In genomic region chr1:1264868-1265272, GRCh38 we compare ENCODE assay signal across 9 cellular contexts. TPM values are rescaled to one million over a fixed set of nuclear protein-coding genes. Genes with fewer than 3 reads are reported as not detected.
DNase-seq lines count a peak whose midpoint lies in the region; ATAC-seq and TF ChIP-seq lines count a peak whose summit lies in the region.
"Had no signal": no experiment of that assay in that cellular context is flagged by ENCODE, and none has a peak within 500 bp of the region (broad histone marks: within the 10 kb centered on the region; RNA-seq: fewer than 3 reads in every experiment).

No MANE protein-coding gene starts in this region.

- no peaks in the 10 kb centered on the region for H3K9me3 ChIP-seq in RWPE2 (ENCODE audit: severe bottlenecking)

- H3K36me3 ChIP-seq in RWPE2 (ENCODE audit: low read depth): peaks cover 88% of the 10 kb centered on the region

- H3K4me3 Mint-ChIP-seq in activated CD8-positive, alpha-beta T cell treated with anti-CD3 and anti-CD28 coated beads for 36 hours: no peak overlapping the region
- H3K4me3 Mint-ChIP-seq in activated CD8-positive, alpha-beta T cell treated with anti-CD3 and anti-CD28 coated beads, Interleukin-2, amount 10 ng/mL, durations not matched to agents 7 days and 5 days: no peak overlapping the region
- H3K4me3 Mint-ChIP-seq in Calu3 (ENCODE audit: low read depth, unreplicated experiment): no peak overlapping the region

- BruUV-seq in Calu3 (replicated peaks; lab: Mats Ljungman, UMichigan): no TSS peak

- peak; percentile 51 for DNase-seq in activated CD8-positive, alpha-beta T cell treated with anti-CD3 and anti-CD28 coated beads for 36 hours
- DNase-seq in activated CD8-positive, alpha-beta T cell treated with anti-CD3 and anti-CD28 coated beads, Interleukin-2, amount 10 ng/mL, durations not matched to agents 7 days and 5 days: no peak
- DNase-seq in RWPE2 (ENCODE audit: low spot score) (peak; percentile 83), epithelial cell of proximal tubule (ENCODE audit: low read depth) (no peak), Calu3 (no peak), globus pallidus (ENCODE audit: low spot score) (no peak)
- DNase-seq in stimulated activated CD8-positive, alpha-beta memory T cell treated with anti-CD3 and anti-CD28 coated beads, Interleukin-4, amount 100 ng/mL, for 48 hours: peak; percentile 45
- DNase-seq in activated CD8-positive, alpha-beta memory T cell treated with anti-CD3 and anti-CD28 coated beads, Interleukin-2, amount 50 U/mL, for 48 hours: no peak
- DNase-seq: NCI-H524 had no signal

- no peak for TF ChIP-seq CTCF in activated CD8-positive, alpha-beta T cell treated with anti-CD3 and anti-CD28 coated beads for 36 hours (IDR thresholded peaks at IDR 0.05)
- TF ChIP-seq CTCF in RWPE2 (IDR thresholded peaks at IDR 0.05; ENCODE audit: poor library complexity, severe bottlenecking) (peak; percentile 38), epithelial cell of proximal tubule (conservative IDR thresholded peaks at IDR 0.05; ENCODE audit: low read depth, low read length) (peak; percentile 47), Calu3 (IDR thresholded peaks at IDR 0.05; ENCODE audit: unreplicated experiment) (no peak)

- peaks cover 16% of the 10 kb centered on the region for H3K4me1 Mint-ChIP-seq in activated CD8-positive, alpha-beta T cell treated with anti-CD3 and anti-CD28 coated beads for 36 hours (ENCODE audit: low read depth)
- H3K4me1 Mint-ChIP-seq in activated CD8-positive, alpha-beta T cell treated with anti-CD3 and anti-CD28 coated beads, Interleukin-2, amount 10 ng/mL, durations not matched to agents 7 days and 5 days (ENCODE audit: low read depth): peaks cover 14% of the 10 kb centered on the region
- no peaks in the 10 kb centered on the region for H3K4me1 Mint-ChIP-seq in Calu3 (ENCODE audit: low read depth, unreplicated experiment)

- no peak overlapping the region for H3K27ac Mint-ChIP-seq in activated CD8-positive, alpha-beta T cell treated with anti-CD3 and anti-CD28 coated beads for 36 hours
- H3K27ac Mint-ChIP-seq in activated CD8-positive, alpha-beta T cell treated with anti-CD3 and anti-CD28 coated beads, Interleukin-2, amount 10 ng/mL, durations not matched to agents 7 days and 5 days: no peak overlapping the region
- no peak overlapping the region for H3K27ac Mint-ChIP-seq in Calu3 (ENCODE audit: unreplicated experiment)

- intact Hi-C loops in activated CD8-positive, alpha-beta T cell treated with anti-CD3 and anti-CD28 coated beads for 36 hours (cut with micrococcal nuclease): no loop called here
- intact Hi-C loops in Calu3 (cut with micrococcal nuclease; ENCODE audit: unreplicated experiment): no loop called here

- H3K4me1 ChIP-seq in RWPE2 (ENCODE audit: insufficient read depth, poor library complexity, severe bottlenecking): peaks cover 12% of the 10 kb centered on the region

- CTCF ChIA-PET in activated CD8-positive, alpha-beta T cell treated with anti-CD3 and anti-CD28 coated beads for 36 hours (lab: Charles Lee): interaction anchor here (1.0 to 1.9 kb wide), 3 partner anchors 15 to 142 kb away, joined by 3 to 14 read pairs (median 7); no protein-coding TSS in a partner anchor
- CTCF ChIA-PET in activated CD8-positive, alpha-beta T cell treated with anti-CD3 and anti-CD28 coated beads, Interleukin-2, amount 10 ng/mL, durations not matched to agents 7 days and 5 days (lab: Charles Lee): interaction anchor here (0.8 to 1.9 kb wide), 2 partner anchors 14 to 143 kb away, joined by 3 to 9 read pairs; no protein-coding TSS in a partner anchor
- CTCF ChIA-PET in Calu3 (lab: Charles Lee): no interaction called here

- POLR2A ChIA-PET in activated CD8-positive, alpha-beta T cell treated with anti-CD3 and anti-CD28 coated beads for 36 hours (lab: Charles Lee): no interaction called here
- POLR2A ChIA-PET in activated CD8-positive, alpha-beta T cell treated with anti-CD3 and anti-CD28 coated beads, Interleukin-2, amount 10 ng/mL, durations not matched to agents 7 days and 5 days (lab: Charles Lee): interaction anchor here (1.0 kb wide), 1 partner anchor 143 kb away, joined by 3 read pairs; no protein-coding TSS in a partner anchor

- peak overlapping the region; percentile 76 for H3K27ac ChIP-seq in RWPE2 (ENCODE audit: poor library complexity, severe bottlenecking)

- no peaks in the 10 kb centered on the region for H3K27me3 ChIP-seq in RWPE2 (ENCODE audit: insufficient read depth, poor library complexity, severe bottlenecking)

- ATAC-seq in activated CD8-positive, alpha-beta T cell treated with anti-CD3 and anti-CD28 coated beads for 36 hours: peak; percentile 51
- ATAC-seq in activated CD8-positive, alpha-beta T cell treated with anti-CD3 and anti-CD28 coated beads, Interleukin-2, amount 10 ng/mL, durations not matched to agents 7 days and 5 days: no peak
- peak; percentile 83 for ATAC-seq in RWPE2 (ENCODE audit: low read depth)

- no peaks in the 10 kb centered on the region for H3K27me3 Mint-ChIP-seq in activated CD8-positive, alpha-beta T cell treated with anti-CD3 and anti-CD28 coated beads for 36 hours
- H3K27me3 Mint-ChIP-seq in activated CD8-positive, alpha-beta T cell treated with anti-CD3 and anti-CD28 coated beads, Interleukin-2, amount 10 ng/mL, durations not matched to agents 7 days and 5 days (ENCODE audit: low read depth): no peaks in the 10 kb centered on the region
- no peaks in the 10 kb centered on the region for H3K27me3 Mint-ChIP-seq in Calu3 (ENCODE audit: unreplicated experiment)

- H3K36me3 Mint-ChIP-seq in activated CD8-positive, alpha-beta T cell treated with anti-CD3 and anti-CD28 coated beads for 36 hours (ENCODE audit: low read depth): peaks cover 29% of the 10 kb centered on the region
- peaks cover 43% of the 10 kb centered on the region for H3K36me3 Mint-ChIP-seq in activated CD8-positive, alpha-beta T cell treated with anti-CD3 and anti-CD28 coated beads, Interleukin-2, amount 10 ng/mL, durations not matched to agents 7 days and 5 days (ENCODE audit: low read depth)
- H3K36me3 Mint-ChIP-seq in Calu3 (ENCODE audit: insufficient read depth, unreplicated experiment): peaks cover 35% of the 10 kb centered on the region

- H3K9me3 Mint-ChIP-seq in activated CD8-positive, alpha-beta T cell treated with anti-CD3 and anti-CD28 coated beads for 36 hours: no peaks in the 10 kb centered on the region
- H3K9me3 Mint-ChIP-seq in activated CD8-positive, alpha-beta T cell treated with anti-CD3 and anti-CD28 coated beads, Interleukin-2, amount 10 ng/mL, durations not matched to agents 7 days and 5 days (ENCODE audit: insufficient read depth): no peaks in the 10 kb centered on the region
- H3K9me3 Mint-ChIP-seq in Calu3 (ENCODE audit: low read depth, unreplicated experiment): no peaks in the 10 kb centered on the region

- H3K4me3 ChIP-seq in RWPE2 (ENCODE audit: severe bottlenecking): no peak overlapping the region
- no peak overlapping the region for H3K4me3 ChIP-seq in epithelial cell of proximal tubule (ENCODE audit: low read depth, low read length)

RNA-seq across cellular contexts. Expression of gene UBE2J2, which starts 8.8 kb away (rescaled TPM):
- total RNA-seq in activated CD8-positive, alpha-beta T cell treated with anti-CD3 and anti-CD28 coated beads for 36 hours: 10 to 100 TPM; 52.3 to 59.2 TPM
- 10 to 100 TPM; 62.3 to 67.5 TPM for total RNA-seq in activated CD8-positive, alpha-beta T cell treated with anti-CD3 and anti-CD28 coated beads, Interleukin-2, amount 10 ng/mL, durations not matched to agents 7 days and 5 days
- total RNA-seq in epithelial cell of proximal tubule (49.3 and 84.1 TPM in 2 replicates), Calu3 (2022) (45.6 and 50.0 TPM in 2 replicates)

RNA-seq across cellular contexts. Expression of gene SCNN1D, which starts 15.4 kb away (rescaled TPM):
- total RNA-seq in activated CD8-positive, alpha-beta T cell treated with anti-CD3 and anti-CD28 coated beads for 36 hours: 1 to 10 TPM; 4.9 to 5.6 TPM
- 1 to 10 TPM; 3.4 to 3.6 TPM for total RNA-seq in activated CD8-positive, alpha-beta T cell treated with anti-CD3 and anti-CD28 coated beads, Interleukin-2, amount 10 ng/mL, durations not matched to agents 7 days and 5 days
- total RNA-seq in epithelial cell of proximal tubule: 0.14 and 1.5 TPM in 2 replicates
- total RNA-seq in Calu3 (2022): 2.5 and 4.1 TPM in 2 replicates

RNA-seq across cellular contexts. Expression of gene C1QTNF12, which starts 18.3 kb away (rescaled TPM):
- 1 to 10 TPM; 2.6 to 4.9 TPM for total RNA-seq in activated CD8-positive, alpha-beta T cell treated with anti-CD3 and anti-CD28 coated beads for 36 hours
- 1 to 10 TPM; 1.8 to 2.2 TPM for total RNA-seq in activated CD8-positive, alpha-beta T cell treated with anti-CD3 and anti-CD28 coated beads, Interleukin-2, amount 10 ng/mL, durations not matched to agents 7 days and 5 days
- total RNA-seq in epithelial cell of proximal tubule: 1.7 and 5.1 TPM in 2 replicates
- total RNA-seq in Calu3 (2022): 2.0 and 4.2 TPM in 2 replicates

RNA-seq across cellular contexts. Expression of gene B3GALT6, which starts 32.8 kb away (rescaled TPM):
- 10 to 100 TPM; 13.1 to 14.3 TPM for total RNA-seq in activated CD8-positive, alpha-beta T cell treated with anti-CD3 and anti-CD28 coated beads for 36 hours
- 10 to 100 TPM; 21.2 to 22.4 TPM for total RNA-seq in activated CD8-positive, alpha-beta T cell treated with anti-CD3 and anti-CD28 coated beads, Interleukin-2, amount 10 ng/mL, durations not matched to agents 7 days and 5 days
- total RNA-seq in epithelial cell of proximal tubule: 34.1 and 36.6 TPM in 2 replicates
- total RNA-seq in Calu3 (2022): 23.4 and 25.9 TPM in 2 replicates

RNA-seq across cellular contexts. Expression of gene SDF4, which starts 33.1 kb away (rescaled TPM):
- total RNA-seq in activated CD8-positive, alpha-beta T cell treated with anti-CD3 and anti-CD28 coated beads for 36 hours: 10 to 100 TPM; 81.5 to 87.5 TPM
- total RNA-seq in activated CD8-positive, alpha-beta T cell treated with anti-CD3 and anti-CD28 coated beads, Interleukin-2, amount 10 ng/mL, durations not matched to agents 7 days and 5 days: 10 to 100 TPM; 96.9 to 99.3 TPM
- total RNA-seq in epithelial cell of proximal tubule (149 and 156 TPM in 2 replicates), Calu3 (2022) (128 and 161 TPM in 2 replicates)

Comparison
In these comparisons a context has a peak if more than half of its experiments do, and no peak if none do; other contexts are left out.
1. DNase-seq: peak in activated CD8-positive, alpha-beta T cell treated with anti-CD3 and anti-CD28 coated beads for 36 hours (single experiment), RWPE2 (single experiment) and stimulated activated CD8-positive, alpha-beta memory T cell treated with anti-CD3 and anti-CD28 coated beads, Interleukin-4, amount 100 ng/mL, for 48 hours (single experiment); none in activated CD8-positive, alpha-beta T cell treated with anti-CD3 and anti-CD28 coated beads, Interleukin-2, amount 10 ng/mL, durations not matched to agents 7 days and 5 days (single experiment), epithelial cell of proximal tubule (single experiment), Calu3 (single experiment), activated CD8-positive, alpha-beta memory T cell treated with anti-CD3 and anti-CD28 coated beads, Interleukin-2, amount 50 U/mL, for 48 hours (single experiment) and globus pallidus (single experiment).
2. CTCF ChIP-seq: peak in RWPE2 (single experiment) and epithelial cell of proximal tubule (single experiment); none in activated CD8-positive, alpha-beta T cell treated with anti-CD3 and anti-CD28 coated beads for 36 hours (single experiment) and Calu3 (single experiment).